ENCODE assay signal across 1 cellular context in genomic region chr7:28055161-28055544, GRCh38.
TF ChIP-seq lines count a peak whose summit lies in the region.

No MANE protein-coding gene starts in this region.

TF ChIP-seq in IMR-90, 13 proteins besides CTCF, POLR2A, EP300 and RAD21:
- TF ChIP-seq NFE2L2 (IDR thresholded peaks at IDR 0.05; ENCODE audit: low read depth, low read length) (no peak), MAZ (IDR thresholded peaks at IDR 0.05; ENCODE audit: borderline replicate concordance, low read depth, low read length) (no peak), MXI1 (IDR thresholded peaks at IDR 0.05; ENCODE audit: borderline replicate concordance, low read depth, low read length) (no peak), CEBPB (IDR thresholded peaks at IDR 0.05; ENCODE audit: low read depth, low read length) (no peak), ELK1 (IDR thresholded peaks at IDR 0.05; ENCODE audit: borderline replicate concordance, low read depth, low read length) (no peak), RCOR1 (IDR thresholded peaks at IDR 0.05; ENCODE audit: insufficient replicate concordance, low read length) (no peak), CHD1 (IDR thresholded peaks at IDR 0.05; ENCODE audit: low read depth, low read length) (no peak), SMC3 (IDR thresholded peaks at IDR 0.05; ENCODE audit: low read depth, low read length) (no peak), RFX5 (IDR thresholded peaks at IDR 0.05; ENCODE audit: low read depth, low read length) (no peak), BHLHE40 (IDR thresholded peaks at IDR 0.05; ENCODE audit: low read depth, low read length) (no peak), FOS (IDR thresholded peaks at IDR 0.05; ENCODE audit: low read depth, low read length) (no peak), MAFK (IDR thresholded peaks at IDR 0.05; ENCODE audit: low read depth, low read length) (no peak)
- TF ChIP-seq, protein P1, sequence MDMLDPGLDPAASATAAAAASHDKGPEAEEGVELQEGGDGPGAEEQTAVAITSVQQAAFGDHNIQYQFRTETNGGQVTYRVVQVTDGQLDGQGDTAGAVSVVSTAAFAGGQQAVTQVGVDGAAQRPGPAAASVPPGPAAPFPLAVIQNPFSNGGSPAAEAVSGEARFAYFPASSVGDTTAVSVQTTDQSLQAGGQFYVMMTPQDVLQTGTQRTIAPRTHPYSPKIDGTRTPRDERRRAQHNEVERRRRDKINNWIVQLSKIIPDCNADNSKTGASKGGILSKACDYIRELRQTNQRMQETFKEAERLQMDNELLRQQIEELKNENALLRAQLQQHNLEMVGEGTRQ (IDR thresholded peaks at IDR 0.05; ENCODE audit: low read depth, low read length) = no peak
